ENCODE assay signal across 18 cellular contexts in the genomic region with DNA sequence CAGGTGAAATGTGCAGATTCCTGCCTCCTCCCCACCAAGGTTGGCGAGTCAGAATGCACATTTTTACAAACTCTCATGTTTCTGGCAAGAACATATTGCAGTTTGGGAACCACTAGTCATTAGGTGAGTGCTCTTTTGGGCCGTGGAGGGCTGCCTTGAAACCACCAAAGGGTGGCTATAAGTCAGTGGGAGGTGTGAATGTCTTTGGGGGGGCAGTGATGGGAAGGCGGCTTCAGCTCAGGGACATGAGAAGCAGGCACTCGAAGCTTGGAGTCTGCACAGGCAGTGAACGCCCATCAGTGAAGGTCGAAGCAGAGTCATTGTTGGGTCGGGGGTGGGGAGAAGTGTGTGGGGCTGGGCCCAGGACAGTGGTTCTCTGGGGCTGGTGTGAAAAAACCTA. TPM values are rescaled to one million over a fixed set of nuclear protein-coding genes. Genes with fewer than 3 reads are reported as not detected.
"Had no signal": no experiment of that assay in that cellular context is flagged by ENCODE, and none has a peak within 500 bp of the region (broad histone marks: within the 10 kb centered on the region; RNA-seq: fewer than 3 reads in every experiment).

No MANE protein-coding gene starts in this region.

- H3K9me3 ChIP-seq: left ventricle myocardium inferior, lower lobe of right lung had no signal

- H3K27ac ChIP-seq: gastroesophageal sphincter, left ventricle myocardium inferior, lower lobe of right lung had no signal

- H3K4me1 ChIP-seq: gastroesophageal sphincter, left ventricle myocardium inferior, lower lobe of right lung had no signal

- ATAC-seq: gastroesophageal sphincter, left cardiac atrium, lower lobe of right lung, natural killer cell, right cardiac atrium had no signal

- H3K4me3 ChIP-seq: gastroesophageal sphincter, left ventricle myocardium inferior, lower lobe of right lung had no signal

- H3K36me3 ChIP-seq: gastroesophageal sphincter, left ventricle myocardium inferior, lower lobe of right lung had no signal

- DNase-seq: cortex of kidney; effector memory CD4-positive, alpha-beta T cell; foreskin fibroblast; glutamatergic neuron; left cardiac atrium; left ventricle myocardium inferior; lower lobe of right lung; natural killer cell; occipital lobe; right cardiac atrium; small intestine; stimulated activated CD4-positive, alpha-beta T cell treated with anti-CD3 and anti-CD28 coated beads, Interleukin-2, amount 100 ng/mL, for 48 hours; stimulated activated naive CD4-positive, alpha-beta T cell treated with Interleukin-2 at 50 U/mL for 16 hours; trophoblast cell had no signal

- FAIRE-seq: endometrium, keratinocyte, small intestine had no signal

RNA-seq across cellular contexts. Expression of a gene that starts 1.1 kb away (rescaled TPM):
- total RNA-seq: chondrocyte, left ventricle myocardium inferior, lower lobe of right lung had no signal
